24 cellular contexts compared by ENCODE assay signal in the genomic region with DNA sequence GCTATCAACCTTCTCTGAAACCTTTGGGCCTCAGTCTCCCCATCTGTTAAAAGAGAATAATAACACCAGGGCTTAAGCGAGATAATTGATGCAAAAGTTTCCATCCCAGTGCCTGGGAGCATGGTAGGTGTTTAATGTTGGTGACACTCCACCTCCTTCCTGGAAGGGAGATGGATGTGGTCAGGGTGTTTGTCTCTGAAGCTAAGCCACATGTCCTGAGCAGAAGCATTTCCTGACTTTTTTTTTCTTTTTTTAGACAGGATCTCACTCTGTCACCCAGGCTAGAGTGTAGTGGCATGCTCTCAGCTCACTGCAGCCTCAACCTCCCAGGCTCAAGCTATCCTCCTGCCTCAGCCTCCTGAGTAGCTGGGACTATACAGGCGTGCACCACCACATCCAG.
"Had no signal": no experiment of that assay in that cellular context is flagged by ENCODE, and none has a peak within 500 bp of the region (broad histone marks: within the 10 kb centered on the region; RNA-seq: fewer than 3 reads in every experiment).

No MANE protein-coding gene starts in this region.

- H3K36me3 Mint-ChIP-seq: stimulated activated effector memory CD8-positive, alpha-beta T cell treated with anti-CD3 and anti-CD28 coated beads, Interleukin-12 subunit alpha, Interleukin-12 subunit beta, amount 100 ng/mL, for 72 hours had no signal

- DNase-seq: effector CD8-positive, alpha-beta T cell; endodermal cell; foreskin fibroblast; gastrocnemius medialis; left ventricle myocardium superior; lower lobe of right lung; naive thymus-derived CD8-positive, alpha-beta T cell; nephron progenitor cell; nucleus accumbens; ovary; posterior cingulate gyrus; psoas muscle; right cardiac atrium; sigmoid colon; stimulated activated CD4-positive, alpha-beta T cell treated with anti-CD3 and anti-CD28 coated beads, Interleukin-2, amount 100 ng/mL, for 24 hours; stimulated activated CD4-positive, alpha-beta T cell treated with anti-CD3 and anti-CD28 coated beads, Interleukin-4, amount 100 ng/mL, for 24 hours had no signal

- H3K27ac ChIP-seq: epithelial cell of prostate, gastrocnemius medialis, lower lobe of right lung, ovary, psoas muscle, sigmoid colon, suprapubic skin had no signal

- H3K4me1 Mint-ChIP-seq: endodermal cell; naive thymus-derived CD8-positive, alpha-beta T cell; nephron progenitor cell; stimulated activated effector memory CD8-positive, alpha-beta T cell treated with anti-CD3 and anti-CD28 coated beads, Interleukin-12 subunit alpha, Interleukin-12 subunit beta, amount 100 ng/mL, for 72 hours had no signal

- H3K9me3 ChIP-seq: gastrocnemius medialis, lower lobe of right lung, ovary, psoas muscle, sigmoid colon had no signal

- ATAC-seq: esophagus mucosa; gastrocnemius medialis; left ventricle myocardium superior; lower lobe of right lung; naive thymus-derived CD8-positive, alpha-beta T cell; psoas muscle; right cardiac atrium; stimulated activated effector memory CD8-positive, alpha-beta T cell treated with anti-CD3 and anti-CD28 coated beads, Interleukin-12 subunit alpha, Interleukin-12 subunit beta, amount 100 ng/mL, for 72 hours had no signal

- H3K27me3 Mint-ChIP-seq: dendritic cell treated with granulocyte-macrophage colony-stimulating factor and Interleukin-4, amounts not matched to agents 40 ng/mL and 50 ng/mL, for 4 days had no signal

- FAIRE-seq: colon, keratinocyte had no signal

- H3K4me1 ChIP-seq: gastrocnemius medialis, lower lobe of right lung, psoas muscle, sigmoid colon, suprapubic skin had no signal

- H3K4me3 Mint-ChIP-seq: dendritic cell treated with granulocyte-macrophage colony-stimulating factor and Interleukin-4, amounts not matched to agents 40 ng/mL and 50 ng/mL, for 4 days; endodermal cell; naive thymus-derived CD8-positive, alpha-beta T cell; nephron progenitor cell; stimulated activated effector memory CD8-positive, alpha-beta T cell treated with anti-CD3 and anti-CD28 coated beads, Interleukin-12 subunit alpha, Interleukin-12 subunit beta, amount 100 ng/mL, for 72 hours; stimulated activated naive CD8-positive, alpha-beta T cell treated with anti-CD3 and anti-CD28 coated beads, Interleukin-15, Interleukin-2, amounts not matched to agents 100 ng/mL and 50 ng/mL, for 24 hours had no signal

- H3K27ac Mint-ChIP-seq: dendritic cell treated with granulocyte-macrophage colony-stimulating factor and Interleukin-4, amounts not matched to agents 40 ng/mL and 50 ng/mL, for 4 days; endodermal cell; naive thymus-derived CD8-positive, alpha-beta T cell; nephron progenitor cell; stimulated activated effector memory CD8-positive, alpha-beta T cell treated with anti-CD3 and anti-CD28 coated beads, Interleukin-12 subunit alpha, Interleukin-12 subunit beta, amount 100 ng/mL, for 72 hours; stimulated activated naive CD8-positive, alpha-beta T cell treated with anti-CD3 and anti-CD28 coated beads, Interleukin-15, Interleukin-2, amounts not matched to agents 100 ng/mL and 50 ng/mL, for 24 hours had no signal

- H3K36me3 ChIP-seq: gastrocnemius medialis, lower lobe of right lung, ovary, sigmoid colon, suprapubic skin had no signal

- H3K27me3 ChIP-seq: gastrocnemius medialis, ovary, sigmoid colon, suprapubic skin had no signal

- H3K4me3 ChIP-seq: gastrocnemius medialis, lower lobe of right lung, ovary, psoas muscle, sigmoid colon, suprapubic skin had no signal
